In the genomic region with DNA sequence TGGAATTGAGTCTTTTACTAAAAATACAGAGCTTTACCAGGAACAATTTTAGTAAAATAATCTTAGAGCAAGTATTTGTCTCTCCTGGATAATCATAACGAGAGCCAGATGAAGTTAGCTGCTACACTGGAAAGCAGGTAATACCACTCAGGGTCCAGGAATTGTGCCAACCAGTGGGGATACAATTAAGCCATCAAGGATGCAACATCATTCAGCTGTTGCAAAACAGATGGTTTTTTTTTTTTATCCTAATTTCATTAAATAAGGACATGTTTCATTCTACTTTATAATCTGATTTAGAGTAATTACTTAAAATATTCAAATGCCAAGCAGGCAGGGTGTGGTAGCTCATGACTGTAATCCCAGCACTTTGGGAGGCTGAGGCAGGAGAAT, we compare ENCODE assay signal across 27 cellular contexts. TPM values are rescaled to one million over a fixed set of nuclear protein-coding genes. Genes with fewer than 3 reads are reported as not detected.
A peak's percentile ranks its signal among the peaks of the same experiment; 100 is the strongest.
DNase-seq lines count a peak whose midpoint lies in the region; ATAC-seq and TF ChIP-seq lines count a peak whose summit lies in the region.
"Had no signal": no experiment of that assay in that cellular context is flagged by ENCODE, and none has a peak within 500 bp of the region (broad histone marks: within the 10 kb centered on the region; RNA-seq: fewer than 3 reads in every experiment).

No MANE protein-coding gene starts in this region.

- H3K9me3 ChIP-seq in heart right ventricle = no peaks in the 10 kb centered on the region
- H3K9me3 ChIP-seq in SK-N-SH = no peaks in the 10 kb centered on the region
- no peaks in the 10 kb centered on the region for H3K9me3 ChIP-seq in subcutaneous abdominal adipose tissue (ENCODE audit: control insufficient read depth in 5 of 5, low read length in 5 of 5)
- no peaks in the 10 kb centered on the region for H3K9me3 ChIP-seq in testis

- no peak overlapping the region for H3K4me3 ChIP-seq in heart right ventricle
- no peak overlapping the region for H3K4me3 ChIP-seq in SK-N-SH (ENCODE audit: low read depth in 2 of 2, low read length in 1 of 2)
- no peak overlapping the region for H3K4me3 ChIP-seq in subcutaneous abdominal adipose tissue (ENCODE audit: low read depth in 1 of 5, low read length in 5 of 5)
- H3K4me3 ChIP-seq in testis = no peak overlapping the region

- H3K36me3 ChIP-seq in heart right ventricle (peaks cover 0 to 78% (median 24%) of the 10 kb centered on the region in 9 donors), SK-N-SH (replicated peaks in 1 of 2; ENCODE audit: control insufficient read depth in 1 of 2, insufficient read depth in 2 of 2, low read length in 1 of 2) (peaks cover 15 to 43% of the 10 kb centered on the region in 2 experiments), subcutaneous abdominal adipose tissue (ENCODE audit: control insufficient read depth in 5 of 5, insufficient read depth in 5 of 5, low read length in 5 of 5) (peaks cover 46 to 73% (median 61%) of the 10 kb centered on the region in 5 donors), testis (ENCODE audit: low read depth, missing control alignments) (no peaks in the 10 kb centered on the region)

- no peak for TF ChIP-seq POLR2A in testis (IDR thresholded peaks at IDR 0.05)

- H3K27me3 ChIP-seq in heart right ventricle (no peaks in the 10 kb centered on the region), SK-N-SH (ENCODE audit: insufficient read depth) (no peaks in the 10 kb centered on the region), subcutaneous abdominal adipose tissue (ENCODE audit: control insufficient read depth in 5 of 5, insufficient read depth in 4 of 5, low read length in 5 of 5) (no peaks in the 10 kb centered on the region), testis (no peaks in the 10 kb centered on the region)

- peak overlapping the region in 6 of 10 donors; percentile 26 to 50 (median 45) for H3K27ac ChIP-seq in heart right ventricle
- H3K27ac ChIP-seq in SK-N-SH (ENCODE audit: low read depth in 2 of 2, low read length in 1 of 2) = peak overlapping the region; percentile 0 to 96; a peak in 3 of 4 replicates
- H3K27ac ChIP-seq in subcutaneous abdominal adipose tissue (ENCODE audit: low read depth, low read length) = peak overlapping the region; percentile 97
- H3K27ac ChIP-seq in testis = no peak overlapping the region
- H3K27ac ChIP-seq: HL-60 had no signal

- TF ChIP-seq EP300 in SK-N-SH (IDR thresholded peaks at IDR 0.05; ENCODE audit: borderline replicate concordance in 1 of 2, low read depth in 1 of 2, low read length in 1 of 2) = peak in 1 of 2 experiments; percentile 91; a peak in 2 of 4 replicates

- POLR2A ChIA-PET in SK-N-SH (lab: Yijun Ruan, JAX) = interaction anchor here (0.6 to 1.3 kb wide), 4 partner anchors 8 to 54 kb away, joined by 3 to 7 read pairs (median 4); no protein-coding TSS in a partner anchor

- H4K20me1 ChIP-seq in SK-N-SH (ENCODE audit: insufficient read depth) = no peaks in the 10 kb centered on the region

- DNase-seq in heart right ventricle (no peak), Right ventricle myocardium inferior (ENCODE audit: missing footprints) (no peak), D341Med (ENCODE audit: low spot score) (peak; percentile 60), SK-N-SH (peak; percentile 74), testis (no peak), SW480 (ENCODE audit: low spot score) (no peak), GM19238 (ENCODE audit: insufficient read length, low spot score) (no peak)
- DNase-seq: AML-193; C1 segment of cervical spinal cord; CD4-positive, alpha-beta memory T cell; COR-L47; DMS 273 treated with DMSO at 0.1 percent for 48 hours; DMS79; EL; GF-D8; NCI-H1092; NCI-H1417 treated with DMSO at 0.1 percent for 48 hours; NCI-H1694 treated with DMSO at 0.1 percent for 48 hours; NCI-H2081 treated with DMSO at 0.1 percent for 48 hours; NCI-H2171; NCI-H226; NCI-H510A treated with DMSO at 0.1 percent for 48 hours; NCI-H774; T-cell had no signal

- H2AFZ ChIP-seq in SK-N-SH (ENCODE audit: low read depth) = no peak overlapping the region

- TF ChIP-seq RAD21 in SK-N-SH (IDR thresholded peaks at IDR 0.05; ENCODE audit: low read length) = peak; percentile 13; the same call in 1 of the 2 replicates

- 44 to 76% methylated on average over 1 of the region's 1 CpG for WGBS in heart right ventricle, 2 donors
- 32% methylated on average over 1 of the region's 1 CpG for WGBS in SK-N-SH (ENCODE audit: low lambda C conversion rate)
- 69 to 86% methylated on average over 1 of the region's 1 CpG for WGBS in testis, 2 donors

- H3K79me2 ChIP-seq in SK-N-SH (ENCODE audit: insufficient read depth) = no peaks in the 10 kb centered on the region; the same call in 1 of the 2 replicates

- CTCF ChIA-PET in SK-N-SH (lab: Yijun Ruan, JAX) = interaction anchor here (0.9 to 4.5 kb wide), 13 partner anchors 9 to 419 kb away, joined by 3 to 30 read pairs (median 4); a partner anchor contains a TSS

- H3K4me1 ChIP-seq in heart right ventricle (peaks cover 0 to 30% (median 12%) of the 10 kb centered on the region in 9 donors), SK-N-SH (ENCODE audit: control insufficient read depth in 1 of 2, insufficient read depth in 2 of 2, low read depth in 1 of 2, low read length in 1 of 2) (peaks cover 0 to 18% of the 10 kb centered on the region in 2 experiments; a peak in 2 of 4 replicates), subcutaneous abdominal adipose tissue (ENCODE audit: control insufficient read depth in 5 of 5, insufficient read depth in 5 of 5, low read length in 5 of 5) (peaks cover 0 to 53% (median 47%) of the 10 kb centered on the region in 5 donors), testis (peaks cover 6% of the 10 kb centered on the region)

- no peaks in the 10 kb centered on the region for H3F3A ChIP-seq in SK-N-SH (replicated peaks; ENCODE audit: insufficient read depth)

- H3K9me2 ChIP-seq in SK-N-SH = no peaks in the 10 kb centered on the region

- H3K4me2 ChIP-seq in SK-N-SH = no peak overlapping the region

- ATAC-seq in heart right ventricle (no peak), Right ventricle myocardium inferior (no peak)
- ATAC-seq: HCT116, T-cell had no signal

- TF ChIP-seq CTCF in heart right ventricle (IDR thresholded peaks at IDR 0.05) (no peak), SK-N-SH (IDR thresholded peaks at IDR 0.05) (no peak), testis (IDR thresholded peaks at IDR 0.05) (no peak)

- H3K9ac ChIP-seq in SK-N-SH = no peak overlapping the region
- H3K9ac ChIP-seq in subcutaneous abdominal adipose tissue (ENCODE audit: low read length in 5 of 5) = peak overlapping the region in 3 of 5 donors; percentile 2 to 77 (median 20)

- intact Hi-C loops in heart right ventricle (cut with DNase I) (loop anchor here in 3 of 10 donors (1.0 to 10.0 kb wide), 3 partner anchors 19 to 343 kb away; a partner anchor contains a TSS), Right ventricle myocardium inferior (cut with DNase I) (no loop called here), testis (cut with DNase I; ENCODE audit: low total_unique reads) (no loop called here)

TF ChIP-seq in SK-N-SH, 30 proteins besides CTCF, POLR2A, EP300 and RAD21:
- peak; percentile 26; the same call in 1 of the 2 replicates for TF ChIP-seq MXI1 (IDR thresholded peaks at IDR 0.05; ENCODE audit: low read depth, low read length)
- no peak for TF ChIP-seq GABPA (IDR thresholded peaks at IDR 0.05; ENCODE audit: low read depth)
- TF ChIP-seq, protein P1, sequence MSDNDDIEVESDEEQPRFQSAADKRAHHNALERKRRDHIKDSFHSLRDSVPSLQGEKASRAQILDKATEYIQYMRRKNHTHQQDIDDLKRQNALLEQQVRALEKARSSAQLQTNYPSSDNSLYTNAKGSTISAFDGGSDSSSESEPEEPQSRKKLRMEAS (IDR thresholded peaks at IDR 0.05; ENCODE audit: low read depth) = no peak
- TF ChIP-seq RXRA (IDR thresholded peaks at IDR 0.05; ENCODE audit: borderline replicate concordance, low read depth) = no peak
- TF ChIP-seq NRF1 (IDR thresholded peaks at IDR 0.05; ENCODE audit: low read depth, low read length) = no peak
- TF ChIP-seq, protein P2, sequence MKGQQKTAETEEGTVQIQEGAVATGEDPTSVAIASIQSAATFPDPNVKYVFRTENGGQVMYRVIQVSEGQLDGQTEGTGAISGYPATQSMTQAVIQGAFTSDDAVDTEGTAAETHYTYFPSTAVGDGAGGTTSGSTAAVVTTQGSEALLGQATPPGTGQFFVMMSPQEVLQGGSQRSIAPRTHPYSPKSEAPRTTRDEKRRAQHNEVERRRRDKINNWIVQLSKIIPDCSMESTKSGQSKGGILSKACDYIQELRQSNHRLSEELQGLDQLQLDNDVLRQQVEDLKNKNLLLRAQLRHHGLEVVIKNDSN (IDR thresholded peaks at IDR 0.05; ENCODE audit: borderline replicate concordance, low read depth) = no peak
- no peak for TF ChIP-seq FOSL2 (IDR thresholded peaks at IDR 0.05; ENCODE audit: borderline replicate concordance, low read depth)
- peak; percentile 82 for TF ChIP-seq RCOR1 (IDR thresholded peaks at IDR 0.05; ENCODE audit: low read length)
- TF ChIP-seq GATA2 (CRISPR knock-in tag; IDR thresholded peaks at IDR 0.05) = no peak; the same call in 1 of the 2 replicates
- TF ChIP-seq CHD2 (IDR thresholded peaks at IDR 0.05; ENCODE audit: low read length, partially characterized antibody) = peak; percentile 61
- no peak for TF ChIP-seq EZH2phosphoT487 (IDR thresholded peaks at IDR 0.05; ENCODE audit: borderline replicate concordance, low read depth)
- TF ChIP-seq FOXJ3 (CRISPR knock-in tag; IDR thresholded peaks at IDR 0.05) = 0 out of 2 replicates have a peak, but pooled peaks have one; percentile 59

RNA-seq across cellular contexts. Expression of a gene that starts 10.2 kb away (rescaled TPM):
- total RNA-seq in heart right ventricle (10 to 100 TPM in 6 of 10 donors, 1 to 10 TPM in 4; 6.7 to 20.8 (median 11.4) TPM), Right ventricle myocardium inferior (15.1 TPM), testis (10 to 100 TPM; 53.7 to 73.1 TPM)
- polyA plus RNA-seq in heart right ventricle (1 to 10 TPM; 6.4 to 9.7 TPM), SK-N-SH (2012; rRNA removed) (10.9 and 11.7 TPM in 2 replicates), testis (ENCODE audit: insufficient read depth, low read depth, low replicate concordance) (38.3 TPM)
- polyA plus RNA-seq in SK-N-SH (2012; cell fraction: cytosol; rRNA removed) = 17.6 and 17.7 TPM in 2 replicates
- polyA plus RNA-seq in SK-N-SH (2012; cell fraction: nucleus; rRNA removed) = 2.7 and 5.0 TPM in 2 replicates

Comparison
In these comparisons a context has a peak if more than half of its experiments do, and no peak if none do; other contexts are left out.
1. DNase-seq: peak in D341Med (single experiment) and SK-N-SH (single experiment); none in heart right ventricle (0 of 2), Right ventricle myocardium inferior (single experiment), testis (single experiment), SW480 (single experiment) and GM19238 (single experiment).
2. H3K27ac ChIP-seq: peak in heart right ventricle (6 of 10), SK-N-SH (2 of 2) and subcutaneous abdominal adipose tissue (single experiment); none in testis (0 of 2).